Comparison of ENCODE assay signal across 18 cellular contexts in the genomic region with DNA sequence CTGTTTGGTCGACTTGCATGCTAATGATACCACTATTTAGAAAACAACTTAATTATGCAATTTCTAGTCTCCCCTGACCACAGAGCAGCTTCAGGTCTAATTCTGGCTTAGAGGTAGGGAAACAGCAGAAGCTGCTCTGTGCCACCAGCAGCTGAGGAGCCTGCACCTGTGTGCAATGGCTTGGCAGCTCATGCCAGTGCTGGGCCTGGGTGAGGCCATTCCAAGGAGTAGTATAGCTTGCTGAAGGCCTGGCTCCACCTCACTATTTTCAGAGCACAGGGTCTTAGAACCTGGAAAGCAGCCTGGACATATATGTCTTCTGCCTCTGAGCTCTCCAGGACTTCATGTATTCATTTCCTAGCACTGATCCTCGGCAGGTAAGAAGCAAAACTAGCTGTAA.
DNase-seq lines count a peak whose midpoint lies in the region; ATAC-seq, FAIRE-seq and TF ChIP-seq lines count a peak whose summit lies in the region.
"Had no signal": no experiment of that assay in that cellular context is flagged by ENCODE, and none has a peak within 500 bp of the region (broad histone marks: within the 10 kb centered on the region; RNA-seq: fewer than 3 reads in every experiment).

No MANE protein-coding gene starts in this region.

- peaks cover 100% of the 10 kb centered on the region for H3K4me1 ChIP-seq in DOHH2 (ENCODE audit: control insufficient read depth, low read length)
- peaks cover 40% of the 10 kb centered on the region for H3K4me1 ChIP-seq in astrocyte (ENCODE audit: insufficient read depth, low read length)

- H3K27ac ChIP-seq in DOHH2 (ENCODE audit: low read depth, low read length) (peak overlapping the region; percentile 66; the same call in 1 of the 2 replicates), astrocyte (ENCODE audit: low read depth, low read length) (no peak overlapping the region)
- H3K27ac ChIP-seq: A549 had no signal

- TF ChIP-seq CTCF in DOHH2 (IDR thresholded peaks at IDR 0.05; ENCODE audit: low read depth, low read length, poor library complexity, severe bottlenecking), result no peak
- TF ChIP-seq CTCF in astrocyte (IDR thresholded peaks at IDR 0.05; ENCODE audit: insufficient read depth, low read depth, low read length), result no peak

- no peaks in the 10 kb centered on the region for H4K20me1 ChIP-seq in DOHH2 (ENCODE audit: control insufficient read depth, insufficient read depth, low read depth, low read length)
- peaks cover 30% of the 10 kb centered on the region for H4K20me1 ChIP-seq in astrocyte (ENCODE audit: insufficient read depth, low read length)

- no peak for ATAC-seq in GM21367 (IDR thresholded peaks at IDR 0.05; ENCODE audit: unreplicated experiment)
- ATAC-seq: A549, K562 had no signal

- H2AFZ ChIP-seq in astrocyte (ENCODE audit: low read depth, low read length), result no peak overlapping the region

- H3K36me3 ChIP-seq in DOHH2 (ENCODE audit: control insufficient read depth, low read length), result no peaks in the 10 kb centered on the region
- no peaks in the 10 kb centered on the region for H3K36me3 ChIP-seq in astrocyte (ENCODE audit: insufficient read depth, low read length)

- no peaks in the 10 kb centered on the region for H3K27me3 ChIP-seq in DOHH2 (ENCODE audit: control insufficient read depth, low read length)
- no peaks in the 10 kb centered on the region for H3K27me3 ChIP-seq in astrocyte (ENCODE audit: insufficient read depth, low read length)

- no peaks in the 10 kb centered on the region for H3K9me2 ChIP-seq in DOHH2 (replicated peaks; ENCODE audit: control insufficient read depth, low read length)

- peak; percentile 47 for DNase-seq in NAMALWA (ENCODE audit: low spot score)
- no peak for DNase-seq in astrocyte (ENCODE audit: low read depth)
- peak; percentile 76 for DNase-seq in myocyte (ENCODE audit: low read depth)
- DNase-seq in SW480 (ENCODE audit: low spot score), result no peak
- no peak for DNase-seq in DMS 273 (lab: John Stamatoyannopoulos, UW; ENCODE audit: unreplicated experiment)
- no peak for DNase-seq in NCI-H187 treated with DMSO at 0.1 percent for 48 hours (lab: John Stamatoyannopoulos, UW)
- DNase-seq: CD4-positive, CD25-positive, alpha-beta regulatory T cell; DMS153; DMS79 treated with DMSO at 0.1 percent for 48 hours; GDM1; HCEC 1CT; HFFc6 had no signal

- no peak overlapping the region for H3K4me3 ChIP-seq in DOHH2 (ENCODE audit: low read length)
- H3K4me3 ChIP-seq in astrocyte (ENCODE audit: insufficient read depth, low read depth, low read length), result no peak overlapping the region
- H3K4me3 ChIP-seq: A549, K562 had no signal

- H3K9me3 ChIP-seq in DOHH2 (ENCODE audit: control insufficient read depth, insufficient read depth, low read length), result no peaks in the 10 kb centered on the region
- H3K9me3 ChIP-seq in astrocyte (ENCODE audit: insufficient read depth, low read depth, low read length), result no peaks in the 10 kb centered on the region
- H3K9me3 ChIP-seq: A549 had no signal

- H3K9me3 Mint-ChIP-seq in astrocyte (ENCODE audit: unreplicated experiment), result no peaks in the 10 kb centered on the region
- H3K9me3 Mint-ChIP-seq: CD4-positive, CD25-positive, alpha-beta regulatory T cell; HFFc6 had no signal

- no peaks in the 10 kb centered on the region for H3K27me3 Mint-ChIP-seq in astrocyte (ENCODE audit: low read depth, unreplicated experiment)
- H3K27me3 Mint-ChIP-seq: CD4-positive, CD25-positive, alpha-beta regulatory T cell had no signal

- no peaks in the 10 kb centered on the region for H3K36me3 Mint-ChIP-seq in astrocyte (ENCODE audit: low read depth, unreplicated experiment)
- H3K36me3 Mint-ChIP-seq: CD4-positive, CD25-positive, alpha-beta regulatory T cell had no signal

- no peak overlapping the region for H3K9ac ChIP-seq in astrocyte (ENCODE audit: low read length)

- no peak overlapping the region for H3K4me3 Mint-ChIP-seq in astrocyte (ENCODE audit: unreplicated experiment)
- H3K4me3 Mint-ChIP-seq: CD4-positive, CD25-positive, alpha-beta regulatory T cell; HFFc6 had no signal

- H3K27ac Mint-ChIP-seq in astrocyte (ENCODE audit: unreplicated experiment), result peak overlapping the region; percentile 35
- H3K27ac Mint-ChIP-seq: HFFc6 had no signal

- H3K79me2 ChIP-seq in DOHH2 (ENCODE audit: control insufficient read depth, low read length), result peaks cover 72% of the 10 kb centered on the region
- H3K79me2 ChIP-seq in astrocyte (ENCODE audit: insufficient read depth, low read length), result peaks cover 86% of the 10 kb centered on the region

- H3F3A ChIP-seq in DOHH2 (ENCODE audit: control insufficient read depth, insufficient read depth), result peaks cover 35% of the 10 kb centered on the region

- H3K4me2 ChIP-seq in DOHH2 (ENCODE audit: low read length) (peak overlapping the region; percentile 87), astrocyte (ENCODE audit: low read length) (no peak overlapping the region)
- H3K4me2 ChIP-seq: A549 had no signal

- FAIRE-seq in astrocyte (lab: Jason Lieb, UNC), result no peak
- FAIRE-seq: A549, GM12892, HTR-8/SVneo, K562 had no signal

- peaks cover 84% of the 10 kb centered on the region for H3K4me1 Mint-ChIP-seq in astrocyte (ENCODE audit: low read depth, unreplicated experiment)

Comparison
In these comparisons a context has a peak if more than half of its experiments do, and no peak if none do; other contexts are left out.
1. DNase-seq: peak in NAMALWA (single experiment) and myocyte (single experiment); none in astrocyte (single experiment), SW480 (single experiment), DMS 273 (single experiment) and NCI-H187 treated with DMSO at 0.1 percent for 48 hours (single experiment).